Comparison of ENCODE assay signal across 18 cellular contexts in the genomic region with DNA sequence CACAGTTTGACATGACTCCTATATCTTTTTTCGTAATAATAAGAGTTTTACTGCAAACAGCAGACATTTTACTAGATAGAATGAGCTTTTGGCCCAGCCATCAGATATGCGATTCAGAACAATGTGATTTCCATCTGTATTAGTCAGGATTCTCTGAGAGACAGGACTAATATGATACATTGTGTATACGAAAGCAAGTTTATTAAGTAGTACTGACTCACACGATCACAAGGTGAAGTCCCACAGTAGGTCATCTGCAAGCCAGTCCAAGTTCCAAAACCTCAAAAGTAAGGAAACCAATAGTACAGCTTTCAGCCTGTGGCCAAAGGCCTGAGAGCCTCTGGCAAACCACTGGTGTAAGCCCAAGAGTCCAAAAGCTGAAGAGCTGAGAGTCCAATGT. TPM values are rescaled to one million over a fixed set of nuclear protein-coding genes. Genes with fewer than 3 reads are reported as not detected.
A peak's percentile ranks its signal among the peaks of the same experiment; 100 is the strongest.
DNase-seq lines count a peak whose midpoint lies in the region; ATAC-seq and TF ChIP-seq lines count a peak whose summit lies in the region.
"Had no signal": no experiment of that assay in that cellular context is flagged by ENCODE, and none has a peak within 500 bp of the region (broad histone marks: within the 10 kb centered on the region; RNA-seq: fewer than 3 reads in every experiment).

No MANE protein-coding gene starts in this region.

- peak overlapping the region; percentile 14 for H3K27ac ChIP-seq in epithelial cell of prostate
- H3K27ac ChIP-seq: BLaER1 treated with 17β-estradiol and CSF1 and Interleukin-3, amounts not matched to agents 10 nM and 100 nM had no signal

- H3K9me3 ChIP-seq in MG63, result no peaks in the 10 kb centered on the region; the same call in 1 of the 2 replicates
- H3K9me3 ChIP-seq: BLaER1 treated with 17β-estradiol and CSF1 and Interleukin-3, amounts not matched to agents 10 nM and 100 nM had no signal

- no peaks in the 10 kb centered on the region for H3K36me3 ChIP-seq in MG63
- H3K36me3 ChIP-seq: BLaER1 treated with 17β-estradiol and CSF1 and Interleukin-3, amounts not matched to agents 10 nM and 100 nM had no signal

- H3K4me3 ChIP-seq in MG63, result no peak overlapping the region
- H3K4me3 ChIP-seq: BLaER1 treated with 17β-estradiol and CSF1 and Interleukin-3, amounts not matched to agents 10 nM and 100 nM had no signal

- DNase-seq in EH (ENCODE audit: low read depth) (peak; percentile 3), MG63 (peak; percentile 34), epithelial cell of prostate (ENCODE audit: low read depth, low spot score) (peak; percentile 70), iris pigment epithelial cell (ENCODE audit: low read depth) (peak; percentile 89), DMS114 treated with DMSO at 0.1 percent for 48 hours (lab: John Stamatoyannopoulos, UW; ENCODE audit: unreplicated experiment) (no peak)
- DNase-seq: HFFc6, NCI-H1417 treated with DMSO at 0.1 percent for 48 hours, NCI-H1930, NCI-H2171 treated with DMSO at 0.1 percent for 48 hours, NCI-H446 treated with DMSO at 0.1 percent for 48 hours, NCI-H748 treated with DMSO at 0.1 percent for 48 hours, OCI-M1, RPMI8226, SIG-M5 had no signal

- ATAC-seq in GM21390 (IDR thresholded peaks at IDR 0.05; ENCODE audit: unreplicated experiment) (no peak), GM21619 (IDR thresholded peaks at IDR 0.05; ENCODE audit: unreplicated experiment) (no peak), SK-N-SH treated with all-trans-retinoic acid at 6 μM for 48 hours (no peak)

- no peaks in the 10 kb centered on the region for H3K27me3 ChIP-seq in MG63
- H3K27me3 ChIP-seq: BLaER1 treated with 17β-estradiol and CSF1 and Interleukin-3, amounts not matched to agents 10 nM and 100 nM had no signal

TF ChIP-seq in SK-N-SH treated with all-trans-retinoic acid at 6 μM for 48 hours, 23 proteins besides CTCF, POLR2A, EP300 and RAD21:
- TF ChIP-seq ARNTL (CRISPR knock-in tag; IDR thresholded peaks at IDR 0.05; ENCODE audit: borderline replicate concordance, low read depth) (no peak), RARB (CRISPR knock-in tag; IDR thresholded peaks at IDR 0.05) (no peak), ZC3H10 (CRISPR knock-in tag; IDR thresholded peaks at IDR 0.05) (no peak), TCF4 (CRISPR knock-in tag; IDR thresholded peaks at IDR 0.05; ENCODE audit: borderline replicate concordance) (no peak)
- TF ChIP-seq, protein P1, sequence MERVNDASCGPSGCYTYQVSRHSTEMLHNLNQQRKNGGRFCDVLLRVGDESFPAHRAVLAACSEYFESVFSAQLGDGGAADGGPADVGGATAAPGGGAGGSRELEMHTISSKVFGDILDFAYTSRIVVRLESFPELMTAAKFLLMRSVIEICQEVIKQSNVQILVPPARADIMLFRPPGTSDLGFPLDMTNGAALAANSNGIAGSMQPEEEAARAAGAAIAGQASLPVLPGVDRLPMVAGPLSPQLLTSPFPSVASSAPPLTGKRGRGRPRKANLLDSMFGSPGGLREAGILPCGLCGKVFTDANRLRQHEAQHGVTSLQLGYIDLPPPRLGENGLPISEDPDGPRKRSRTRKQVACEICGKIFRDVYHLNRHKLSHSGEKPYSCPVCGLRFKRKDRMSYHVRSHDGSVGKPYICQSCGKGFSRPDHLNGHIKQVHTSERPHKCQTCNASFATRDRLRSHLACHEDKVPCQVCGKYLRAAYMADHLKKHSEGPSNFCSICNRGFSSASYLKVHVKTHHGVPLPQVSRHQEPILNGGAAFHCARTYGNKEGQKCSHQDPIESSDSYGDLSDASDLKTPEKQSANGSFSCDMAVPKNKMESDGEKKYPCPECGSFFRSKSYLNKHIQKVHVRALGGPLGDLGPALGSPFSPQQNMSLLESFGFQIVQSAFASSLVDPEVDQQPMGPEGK (CRISPR knock-in tag; IDR thresholded peaks at IDR 0.05; ENCODE audit: borderline replicate concordance), result no peak
TF ChIP-seq in SK-N-SH treated with all-trans-retinoic acid at 6 μM for 48 hours: peak in this region for 0.

RNA-seq across cellular contexts. Expression of a gene that starts 24.1 kb away (rescaled TPM):
- total RNA-seq in MG63 (2014; rRNA removed; shearing (Covaris generic); ENCODE audit: low replicate concordance), result 4.5 and 12.3 TPM in 2 replicates
